20 cellular contexts compared by ENCODE assay signal in the genomic region with DNA sequence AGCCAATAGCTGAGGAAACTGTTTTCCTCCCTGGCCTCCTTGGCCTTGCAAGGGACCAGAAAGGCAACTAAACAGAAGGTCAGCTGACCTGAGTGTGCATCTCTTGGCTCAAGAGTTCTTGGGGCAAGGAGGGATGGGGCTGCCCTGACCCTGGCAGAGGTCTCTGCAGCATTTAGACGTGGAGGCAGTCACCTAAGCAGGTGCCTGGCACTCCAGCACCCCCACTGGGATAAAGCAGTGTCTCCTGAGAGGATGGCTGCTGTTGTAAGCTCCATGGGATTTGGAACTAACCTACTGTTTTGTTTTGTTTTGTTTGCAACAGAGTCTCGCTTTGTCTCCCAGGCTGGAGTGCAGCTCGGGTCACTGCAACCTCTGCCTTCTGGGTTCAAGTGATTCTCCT.
DNase-seq lines count a peak whose midpoint lies in the region; ATAC-seq, FAIRE-seq and TF ChIP-seq lines count a peak whose summit lies in the region.
"Had no signal": no experiment of that assay in that cellular context is flagged by ENCODE, and none has a peak within 500 bp of the region (broad histone marks: within the 10 kb centered on the region; RNA-seq: fewer than 3 reads in every experiment).

No MANE protein-coding gene starts in this region.

- DNase-seq in right lobe of liver (peak in 2 of 3 donors; percentile 5 to 11), HepG2 (ENCODE audit: low spot score) (no peak), ascending aorta (ENCODE audit: low spot score in 2 of 2) (no peak), neuronal stem cell (ENCODE audit: low spot score) (no peak), aorta (peak; percentile 2 to 33), Peyer's patch (no peak), amygdala (lab: John Stamatoyannopoulos, UW) (no peak), OCI-LY7 (ENCODE audit: low spot score) (no peak)
- DNase-seq: Calu3, DMS153, DND-41, GM23248, H7, MM.1S, NCI-H2029, NCI-H446, NCI-H524 treated with DMSO at 0.1 percent for 48 hours, SJCRH30 had no signal

- H3K79me1 ChIP-seq in neuronal stem cell (ENCODE audit: low read depth, low read length), result no peaks in the 10 kb centered on the region

- no peaks in the 10 kb centered on the region for H3K4me1 ChIP-seq in right lobe of liver
- no peaks in the 10 kb centered on the region for H3K4me1 ChIP-seq in HepG2 (ENCODE audit: insufficient read depth, low read length)
- peaks cover 18 to 34% of the 10 kb centered on the region in 2 donors for H3K4me1 ChIP-seq in ascending aorta
- H3K4me1 ChIP-seq in neuronal stem cell (ENCODE audit: control insufficient read depth in 2 of 2, insufficient read depth in 1 of 2, low read depth in 1 of 2, low read length in 2 of 2), result no peaks in the 10 kb centered on the region
- no peaks in the 10 kb centered on the region for H3K4me1 ChIP-seq in aorta (ENCODE audit: control insufficient read depth in 1 of 2, insufficient read depth in 2 of 2, low read length in 2 of 2)
- no peaks in the 10 kb centered on the region for H3K4me1 ChIP-seq in Peyer's patch
- H3K4me1 ChIP-seq in OCI-LY7 (ENCODE audit: insufficient read depth, low read length, poor library complexity, severe bottlenecking), result no peaks in the 10 kb centered on the region

- H2BK15ac ChIP-seq in neuronal stem cell (ENCODE audit: low read length), result no peak overlapping the region

- H3K4me2 ChIP-seq in HepG2 (ENCODE audit: low read depth, low read length), result no peak overlapping the region
- no peak overlapping the region for H3K4me2 ChIP-seq in neuronal stem cell (ENCODE audit: insufficient read depth, low read length, poor library complexity, severe bottlenecking)
- no peak overlapping the region for H3K4me2 ChIP-seq in OCI-LY7 (ENCODE audit: low read length)
- H3K4me2 ChIP-seq: A549 had no signal

- TF ChIP-seq POLR2A in right lobe of liver (IDR thresholded peaks at IDR 0.05), result no peak
- TF ChIP-seq POLR2A in HepG2 (IDR thresholded peaks at IDR 0.05; ENCODE audit: insufficient read depth in 1 of 2, low read depth in 2 of 2, low read length in 2 of 2), result no peak
- no peak for TF ChIP-seq POLR2A in Peyer's patch (IDR thresholded peaks at IDR 0.05)

- H4K20me1 ChIP-seq in HepG2 (ENCODE audit: insufficient read depth, low read length), result no peaks in the 10 kb centered on the region
- H4K20me1 ChIP-seq in OCI-LY7 (ENCODE audit: insufficient read depth, low read length), result no peaks in the 10 kb centered on the region

- intact Hi-C loops in right lobe of liver (cut with DNase I) (no loop called here), HepG2 (cut with micrococcal nuclease; ENCODE audit: unreplicated experiment) (no loop called here), ascending aorta (cut with DNase I) (no loop called here), aorta (cut with DNase I) (no loop called here), OCI-LY7 (cut with micrococcal nuclease; ENCODE audit: unreplicated experiment) (no loop called here)

- peak overlapping the region; percentile 10 for H3K4ac ChIP-seq in neuronal stem cell (ENCODE audit: low read length)

- H3K14ac ChIP-seq in neuronal stem cell (ENCODE audit: low read length), result no peak overlapping the region

- ATAC-seq in right lobe of liver, result no peak
- no peak for ATAC-seq in HepG2
- ATAC-seq in aorta (ENCODE audit: low FRiP score), result no peak
- ATAC-seq: A549, Panc1 had no signal

- no peaks in the 10 kb centered on the region for H3K9me3 ChIP-seq in right lobe of liver
- H3K9me3 ChIP-seq in HepG2 (ENCODE audit: low read length), result no peaks in the 10 kb centered on the region
- H3K9me3 ChIP-seq in ascending aorta, result no peaks in the 10 kb centered on the region
- no peaks in the 10 kb centered on the region for H3K9me3 ChIP-seq in neuronal stem cell (replicated peaks in 1 of 2; ENCODE audit: control insufficient read depth in 2 of 2, insufficient read depth in 1 of 2, low read depth in 1 of 2, low read length in 2 of 2)
- H3K9me3 ChIP-seq in aorta (ENCODE audit: control insufficient read depth, low read length), result no peaks in the 10 kb centered on the region
- H3K9me3 ChIP-seq in Peyer's patch, result no peaks in the 10 kb centered on the region
- H3K9me3 ChIP-seq in OCI-LY7 (ENCODE audit: low read length), result no peaks in the 10 kb centered on the region
- H3K9me3 ChIP-seq: A549, SJCRH30 had no signal

- TF ChIP-seq CTCF in right lobe of liver (IDR thresholded peaks at IDR 0.05), result no peak
- TF ChIP-seq CTCF in HepG2 (CRISPR knock-in tag; IDR thresholded peaks at IDR 0.05), result no peak
- no peak for TF ChIP-seq CTCF in ascending aorta (IDR thresholded peaks at IDR 0.05)
- TF ChIP-seq CTCF in Peyer's patch (IDR thresholded peaks at IDR 0.05), result no peak
- TF ChIP-seq CTCF in OCI-LY7 (conservative IDR thresholded peaks at IDR 0.05; ENCODE audit: low read length), result no peak

- no peak for TF ChIP-seq RAD21 in HepG2 (CRISPR knock-in tag; IDR thresholded peaks at IDR 0.05)

- no peak overlapping the region for H2AK5ac ChIP-seq in neuronal stem cell (ENCODE audit: low read depth, low read length)

- H2AFZ ChIP-seq in HepG2 (ENCODE audit: low read length) (no peak overlapping the region), neuronal stem cell (ENCODE audit: low read length) (no peak overlapping the region), OCI-LY7 (ENCODE audit: low read length) (no peak overlapping the region)
- H2AFZ ChIP-seq: GM23248 had no signal

- H2BK12ac ChIP-seq in neuronal stem cell (ENCODE audit: low read length), result peak overlapping the region; percentile 16

- CTCF ChIA-PET in HepG2 (lab: Yijun Ruan, JAX; ENCODE audit: low intra/inter-chr PET ratio, low total read pairs) (no interaction called here), OCI-LY7 (lab: Charles Lee; ENCODE audit: unreplicated experiment) (no interaction called here)

- no peak for FAIRE-seq in HepG2 (lab: Jason Lieb, UNC)
- FAIRE-seq: A549 had no signal

- in situ Hi-C loops in HepG2 (cut with HindIII; ENCODE audit: extremely low pct_ligation_motif_present, low pct_unique_long_range_greater_than_20kb), result no loop called here

- H3K27me3 ChIP-seq in right lobe of liver (no peaks in the 10 kb centered on the region), HepG2 (ENCODE audit: control insufficient read depth in 1 of 2, insufficient read depth in 2 of 2, low read length in 2 of 2) (peaks cover 1 to 8% of the 10 kb centered on the region in 2 experiments; a peak in 1 of 5 replicates), ascending aorta (no peaks in the 10 kb centered on the region), neuronal stem cell (ENCODE audit: control insufficient read depth in 3 of 3, insufficient read depth in 3 of 3, low read depth in 1 of 3, low read length in 3 of 3) (no peaks in the 10 kb centered on the region), aorta (ENCODE audit: control insufficient read depth in 1 of 2, insufficient read depth in 2 of 2, low read length in 1 of 2) (no peaks in the 10 kb centered on the region), Peyer's patch (no peaks in the 10 kb centered on the region)
- H3K27me3 ChIP-seq: SJCRH30 had no signal

- no peak overlapping the region for H2BK120ac ChIP-seq in neuronal stem cell (ENCODE audit: low read depth, low read length)

- H3K79me2 ChIP-seq in HepG2 (ENCODE audit: insufficient read depth, low read length) (no peaks in the 10 kb centered on the region), OCI-LY7 (ENCODE audit: insufficient read depth, low read depth, low read length) (no peaks in the 10 kb centered on the region)

- no peak for TF ChIP-seq EP300 in HepG2 (IDR thresholded peaks at IDR 0.05; ENCODE audit: low read depth in 2 of 2, low read length in 2 of 2)
- no peak for TF ChIP-seq EP300 in HepG2 (CRISPR knock-in tag; IDR thresholded peaks at IDR 0.05; ENCODE audit: borderline replicate concordance)

- H3K18ac ChIP-seq in neuronal stem cell (ENCODE audit: low read length), result peak overlapping the region; percentile 64

- H4K8ac ChIP-seq in neuronal stem cell (ENCODE audit: low read depth, low read length), result no peak overlapping the region

- no CpG with 5 or more reads among the region's 3 CpGs for WGBS in right lobe of liver (ENCODE audit: insufficient coverage, low coverage, low lambda C conversion rate, missing lambda C conversion rate)
- 9% methylated on average over 3 of the region's 3 CpGs for WGBS in HepG2 (ENCODE audit: low lambda C conversion rate)
- no CpG with 5 or more reads among the region's 3 CpGs for WGBS in neuronal stem cell (ENCODE audit: extremely low coverage in 2 of 2, insufficient read length in 2 of 2, insufficient replicate concordance in 1 of 2), 2 donors
- WGBS in aorta, 2 donors, result 54 to 90% methylated on average over 3 of the region's 3 CpGs

- H4K91ac ChIP-seq in neuronal stem cell (ENCODE audit: low read depth, low read length, poor library complexity), result no peak overlapping the region

- H3K9ac ChIP-seq in HepG2 (ENCODE audit: insufficient read depth, low read depth, low read length), result no peak overlapping the region
- no peak overlapping the region for H3K9ac ChIP-seq in neuronal stem cell (ENCODE audit: low read depth, low read length, poor library complexity)
- H3K9ac ChIP-seq: GM23248 had no signal

- H3K27ac ChIP-seq in right lobe of liver (no peak overlapping the region), HepG2 (ENCODE audit: extremely low read length, insufficient read depth, low read length) (no peak overlapping the region), ascending aorta (peak overlapping the region; percentile 66 to 98), neuronal stem cell (replicated peaks; ENCODE audit: low read length) (no peak overlapping the region), aorta (ENCODE audit: low read depth in 1 of 2, low read length in 2 of 2) (no peak overlapping the region), Peyer's patch (no peak overlapping the region), OCI-LY7 (ENCODE audit: low read depth, low read length, poor library complexity, severe bottlenecking) (no peak overlapping the region)
- H3K27ac ChIP-seq: A549, GM23248, SJCRH30 had no signal

- H3K4me3 ChIP-seq in right lobe of liver (no peak overlapping the region), HepG2 (replicated peaks in 1 of 3; ENCODE audit: insufficient read depth in 1 of 3, low read depth in 2 of 3, low read length in 3 of 3) (no peak overlapping the region), ascending aorta (no peak overlapping the region), neuronal stem cell (ENCODE audit: low read length in 2 of 2) (no peak overlapping the region), aorta (ENCODE audit: low read length in 2 of 2) (no peak overlapping the region), Peyer's patch (no peak overlapping the region), OCI-LY7 (ENCODE audit: low read depth, low read length, poor library complexity, severe bottlenecking) (no peak overlapping the region)
- H3K4me3 ChIP-seq: A549, GM23248, SJCRH30 had no signal

- no peaks in the 10 kb centered on the region for H3K9me2 ChIP-seq in OCI-LY7 (ENCODE audit: insufficient read depth, low read length)

- H3K23ac ChIP-seq in neuronal stem cell (ENCODE audit: low read depth, low read length, poor library complexity), result no peak overlapping the region

- POLR2A ChIA-PET in HepG2 (lab: Yijun Ruan, JAX), result no interaction called here
- POLR2A ChIA-PET in OCI-LY7 (lab: Charles Lee), result no interaction called here

- H3K36me3 ChIP-seq in right lobe of liver (no peaks in the 10 kb centered on the region), HepG2 (replicated peaks in 1 of 2; ENCODE audit: control insufficient read depth in 1 of 2, insufficient read depth in 2 of 2, low read length in 2 of 2) (no peaks in the 10 kb centered on the region), ascending aorta (no peaks in the 10 kb centered on the region), neuronal stem cell (replicated peaks in 1 of 2; ENCODE audit: control insufficient read depth in 2 of 2, insufficient read depth in 2 of 2, low read length in 2 of 2) (no peaks in the 10 kb centered on the region), aorta (ENCODE audit: control insufficient read depth in 1 of 2, insufficient read depth in 2 of 2, low read length in 1 of 2) (no peaks in the 10 kb centered on the region), Peyer's patch (no peaks in the 10 kb centered on the region), OCI-LY7 (ENCODE audit: insufficient read depth, low read length) (no peaks in the 10 kb centered on the region)
- H3K36me3 ChIP-seq: SJCRH30 had no signal

- BruUV-seq in HepG2 (replicated peaks; lab: Mats Ljungman, UMichigan) (no TSS peak), OCI-LY7 (replicated peaks; lab: Mats Ljungman, UMichigan) (no TSS peak)

- peak overlapping the region; percentile 35 for H2BK5ac ChIP-seq in neuronal stem cell (ENCODE audit: low read length)

Comparison
In these comparisons a context has a peak if more than half of its experiments do, and no peak if none do; other contexts are left out.
1. DNase-seq: peak in right lobe of liver (2 of 3) and aorta (2 of 2); none in HepG2 (single experiment), ascending aorta (0 of 2), neuronal stem cell (single experiment), Peyer's patch (0 of 3), amygdala (0 of 56) and OCI-LY7 (single experiment).
2. H3K27ac ChIP-seq: peak in ascending aorta (2 of 2); none in right lobe of liver (0 of 3), HepG2 (single experiment), neuronal stem cell (single experiment), aorta (0 of 2), Peyer's patch (0 of 4) and OCI-LY7 (single experiment).